In the genomic region with DNA sequence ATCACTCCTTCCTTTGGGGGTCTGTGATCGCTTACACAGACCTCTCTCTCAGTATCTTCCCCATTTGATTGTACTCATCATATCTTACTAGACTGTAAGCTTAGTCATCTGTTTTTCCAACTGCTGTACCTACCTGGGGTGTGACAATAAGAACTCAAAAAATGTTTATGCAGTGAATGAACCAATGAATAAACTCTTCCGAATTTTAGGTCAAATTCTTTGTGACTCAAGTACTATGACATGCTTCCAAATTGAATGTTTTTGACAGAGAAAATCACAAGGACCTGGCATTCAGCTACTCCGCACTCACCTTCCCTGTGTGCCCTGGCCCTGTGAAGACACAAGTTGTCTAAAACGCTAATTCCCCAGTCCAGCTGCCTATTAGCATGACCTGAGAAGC, we compare ENCODE assay signal across 18 cellular contexts. TPM values are rescaled to one million over a fixed set of nuclear protein-coding genes. Genes with fewer than 3 reads are reported as not detected.
"Had no signal": no experiment of that assay in that cellular context is flagged by ENCODE, and none has a peak within 500 bp of the region (broad histone marks: within the 10 kb centered on the region; RNA-seq: fewer than 3 reads in every experiment).

No MANE protein-coding gene starts in this region.

- ATAC-seq: activated naive CD8-positive, alpha-beta T cell treated with anti-CD3 and anti-CD28 coated beads, Interleukin-2, amount 50 U/mL, for 24 hours; T-helper 17 cell had no signal

- H3K9me3 Mint-ChIP-seq: activated CD4-positive, alpha-beta T cell treated with anti-CD3 and anti-CD28 coated beads, Interleukin-2, amount 10 ng/mL, durations not matched to agents 7 days and 5 days; activated naive CD8-positive, alpha-beta T cell treated with anti-CD3 and anti-CD28 coated beads, Interleukin-2, amount 50 U/mL, for 24 hours had no signal

- H3K27ac Mint-ChIP-seq: activated CD4-positive, alpha-beta T cell treated with anti-CD3 and anti-CD28 coated beads, Interleukin-2, amount 10 ng/mL, durations not matched to agents 7 days and 5 days; activated naive CD8-positive, alpha-beta T cell treated with anti-CD3 and anti-CD28 coated beads, Interleukin-2, amount 50 U/mL, for 24 hours; mesothelial cell of epicardium; progenitor cell of endocrine pancreas; T-helper 17 cell had no signal

- H3K27me3 ChIP-seq: sigmoid colon, stomach, uterus had no signal

- H3K9me3 ChIP-seq: sigmoid colon, stomach, uterus had no signal

- H3K4me3 Mint-ChIP-seq: activated CD4-positive, alpha-beta T cell treated with anti-CD3 and anti-CD28 coated beads, Interleukin-2, amount 10 ng/mL, durations not matched to agents 7 days and 5 days; activated naive CD8-positive, alpha-beta T cell treated with anti-CD3 and anti-CD28 coated beads, Interleukin-2, amount 50 U/mL, for 24 hours; mesothelial cell of epicardium; T-helper 17 cell had no signal

- H3K36me3 ChIP-seq: uterus had no signal

- FAIRE-seq: TTC549 had no signal

- H3K4me1 Mint-ChIP-seq: activated naive CD8-positive, alpha-beta T cell treated with anti-CD3 and anti-CD28 coated beads, Interleukin-2, amount 50 U/mL, for 24 hours had no signal

- H3K4me1 ChIP-seq: stomach, uterus had no signal

- H3K27ac ChIP-seq: coronary artery, uterus had no signal

- H3K27me3 Mint-ChIP-seq: activated CD4-positive, alpha-beta T cell treated with anti-CD3 and anti-CD28 coated beads, Interleukin-2, amount 10 ng/mL, durations not matched to agents 7 days and 5 days; activated naive CD8-positive, alpha-beta T cell treated with anti-CD3 and anti-CD28 coated beads, Interleukin-2, amount 50 U/mL, for 24 hours; T-helper 17 cell had no signal

- H3K4me3 ChIP-seq: coronary artery, sigmoid colon, stomach, uterus had no signal

- DNase-seq: activated CD4-positive, alpha-beta T cell treated with anti-CD3 and anti-CD28 coated beads, Interleukin-2, amount 10 ng/mL, durations not matched to agents 7 days and 5 days; activated CD4-positive, CD25-positive, alpha-beta regulatory T cell; activated CD8-positive, alpha-beta memory T cell treated with anti-CD3 and anti-CD28 coated beads for 24 hours; activated naive CD4-positive, alpha-beta T cell treated with Interleukin-2 at 50 U/mL for 16 hours; activated naive CD8-positive, alpha-beta T cell treated with anti-CD3 and anti-CD28 coated beads, Interleukin-2, amount 50 U/mL, for 24 hours; central memory CD4-positive, alpha-beta T cell; effector CD8-positive, alpha-beta T cell; hippocampal formation; sigmoid colon; stomach; T-helper 17 cell; uterus had no signal

RNA-seq across cellular contexts. Expression of a gene that starts 57.4 kb away (rescaled TPM):
- total RNA-seq: activated CD4-positive, alpha-beta T cell treated with anti-CD3 and anti-CD28 coated beads, Interleukin-2, amount 10 ng/mL, durations not matched to agents 7 days and 5 days; glomerular endothelial cell; kidney epithelial cell; mesothelial cell of epicardium; progenitor cell of endocrine pancreas; sigmoid colon; T-helper 17 cell had no signal
